8 cellular contexts compared by ENCODE assay signal in genomic region chr16:69930117-69930776, GRCh38. TPM values are rescaled to one million over a fixed set of nuclear protein-coding genes. Genes with fewer than 3 reads are reported as not detected.
DNase-seq lines count a peak whose midpoint lies in the region; ATAC-seq lines count a peak whose summit lies in the region.

No MANE protein-coding gene starts in this region.

- H3K36me3 Mint-ChIP-seq in memory B cell, result peaks cover 17% of the 10 kb centered on the region
- H3K36me3 Mint-ChIP-seq in stimulated activated memory B cell treated with anti-CD40 and anti-IgM and Interleukin-4, amounts not matched to agents 10 μg/mL and 1 μg/mL and 100 μg/mL, for 72 hours, result peaks cover 66% of the 10 kb centered on the region

- no peak overlapping the region for H3K27ac Mint-ChIP-seq in memory B cell
- no peak overlapping the region for H3K27ac Mint-ChIP-seq in stimulated activated memory B cell treated with anti-CD40 and anti-IgM and Interleukin-4, amounts not matched to agents 10 μg/mL and 1 μg/mL and 100 μg/mL, for 72 hours

- ATAC-seq in memory B cell (ENCODE audit: low read depth) (peak; percentile 87), GM21723 (IDR thresholded peaks at IDR 0.05; ENCODE audit: unreplicated experiment) (no peak)
- ATAC-seq in stimulated activated memory B cell treated with anti-CD40 and anti-IgM and Interleukin-4, amounts not matched to agents 10 μg/mL and 1 μg/mL and 100 μg/mL, for 72 hours, result peak; percentile 79

- DNase-seq in A172 (ENCODE audit: low spot score) (peak; percentile 63), GM04504 (ENCODE audit: low read depth) (peak; percentile 30), NCI-H1105 (lab: John Stamatoyannopoulos, UW) (peak; percentile 3), memory B cell (ENCODE audit: low spot score in 2 of 2) (peak; percentile 53 to 55)
- DNase-seq in activated CD4-positive, alpha-beta T cell treated with anti-CD3 and anti-CD28 coated beads for 48 hours, result peak; percentile 57
- DNase-seq in effector CD8-positive, alpha-beta T cell (lab: John Stamatoyannopoulos, UW), result peak; percentile 6

- H3K4me1 Mint-ChIP-seq in memory B cell, result no peaks in the 10 kb centered on the region
- no peaks in the 10 kb centered on the region for H3K4me1 Mint-ChIP-seq in stimulated activated memory B cell treated with anti-CD40 and anti-IgM and Interleukin-4, amounts not matched to agents 10 μg/mL and 1 μg/mL and 100 μg/mL, for 72 hours

- no peaks in the 10 kb centered on the region for H3K9me3 Mint-ChIP-seq in memory B cell
- no peaks in the 10 kb centered on the region for H3K9me3 Mint-ChIP-seq in stimulated activated memory B cell treated with anti-CD40 and anti-IgM and Interleukin-4, amounts not matched to agents 10 μg/mL and 1 μg/mL and 100 μg/mL, for 72 hours

- H3K4me3 Mint-ChIP-seq in memory B cell, result no peak overlapping the region
- no peak overlapping the region for H3K4me3 Mint-ChIP-seq in stimulated activated memory B cell treated with anti-CD40 and anti-IgM and Interleukin-4, amounts not matched to agents 10 μg/mL and 1 μg/mL and 100 μg/mL, for 72 hours

- no peaks in the 10 kb centered on the region for H3K27me3 Mint-ChIP-seq in memory B cell
- no peaks in the 10 kb centered on the region for H3K27me3 Mint-ChIP-seq in stimulated activated memory B cell treated with anti-CD40 and anti-IgM and Interleukin-4, amounts not matched to agents 10 μg/mL and 1 μg/mL and 100 μg/mL, for 72 hours

RNA-seq across cellular contexts. Expression of gene CLEC18A, which starts 20.9 kb away (rescaled TPM):
- 0.29 and 0.65 TPM in 2 replicates for total RNA-seq in A172 (2014; rRNA removed; shearing (Covaris generic))

Comparison
In these comparisons a context has a peak if more than half of its experiments do, and no peak if none do; other contexts are left out.
1. DNase-seq: peak in every context shown above with its lines; median percentile 63 in A172; 57 in activated CD4-positive, alpha-beta T cell treated with anti-CD3 and anti-CD28 coated beads for 48 hours; 54 in memory B cell; 30 in GM04504; 6 in effector CD8-positive, alpha-beta T cell; 3 in NCI-H1105.